In genomic region chr1:58763214-58763613, GRCh38 we compare ENCODE assay signal across 15 cellular contexts. TPM values are rescaled to one million over a fixed set of nuclear protein-coding genes. Genes with fewer than 3 reads are reported as not detected.
DNase-seq lines count a peak whose midpoint lies in the region; ATAC-seq and TF ChIP-seq lines count a peak whose summit lies in the region.
"Had no signal": no experiment of that assay in that cellular context is flagged by ENCODE, and none has a peak within 500 bp of the region (broad histone marks: within the 10 kb centered on the region; RNA-seq: fewer than 3 reads in every experiment).

No MANE protein-coding gene starts in this region.

- no peak overlapping the region for H2AFZ ChIP-seq in neuronal stem cell (ENCODE audit: low read length)
- H2AFZ ChIP-seq: PC-9 had no signal

- no peak overlapping the region for H3K23ac ChIP-seq in neuronal stem cell (ENCODE audit: low read depth, low read length, poor library complexity)

- no peak overlapping the region for H4K91ac ChIP-seq in neuronal stem cell (ENCODE audit: low read depth, low read length, poor library complexity)

- no peak overlapping the region for H2BK5ac ChIP-seq in neuronal stem cell (ENCODE audit: low read length)

- no peak overlapping the region for H3K4me2 ChIP-seq in neuronal stem cell (ENCODE audit: insufficient read depth, low read length, poor library complexity, severe bottlenecking)
- H3K4me2 ChIP-seq: PC-9 had no signal

- 72 to 80% methylated on average over 3 of the region's 3 CpGs for WGBS in thyroid gland, 2 donors
- WGBS in neuronal stem cell (ENCODE audit: extremely low coverage in 2 of 2, insufficient read length in 2 of 2, insufficient replicate concordance in 1 of 2), 2 donors, result no CpG with 5 or more reads among the region's 3 CpGs

- peak overlapping the region; percentile 68 for H3K4me3 Mint-ChIP-seq in HFFc6

- no peak overlapping the region for H3K4ac ChIP-seq in neuronal stem cell (ENCODE audit: low read length)

- peak overlapping the region; percentile 39 for H3K4me3 ChIP-seq in WI38 (ENCODE audit: low read depth, low read length)
- H3K4me3 ChIP-seq in foreskin fibroblast (ENCODE audit: low read depth in 1 of 2, low read length in 2 of 2), result no peak overlapping the region
- no peak overlapping the region for H3K4me3 ChIP-seq in thyroid gland (replicated peaks in 1 of 3)
- no peak overlapping the region for H3K4me3 ChIP-seq in neuronal stem cell (ENCODE audit: low read length in 2 of 2)
- H3K4me3 ChIP-seq: PC-9, skin epidermis, suprapubic skin had no signal

- no peak overlapping the region for H2BK120ac ChIP-seq in neuronal stem cell (ENCODE audit: low read depth, low read length)

- no peak for ATAC-seq in GM21786 (IDR thresholded peaks at IDR 0.05; ENCODE audit: unreplicated experiment)

- TF ChIP-seq CTCF in HFFc6 (IDR thresholded peaks at IDR 0.05) (no peak), WI38 (IDR thresholded peaks at IDR 0.05; ENCODE audit: low read depth, low read length) (no peak), foreskin fibroblast (IDR thresholded peaks at IDR 0.05; ENCODE audit: low read depth, low read length) (no peak), thyroid gland (IDR thresholded peaks at IDR 0.05) (no peak)

- H3K36me3 ChIP-seq in thyroid gland (no peaks in the 10 kb centered on the region), neuronal stem cell (replicated peaks in 1 of 2; ENCODE audit: control insufficient read depth in 2 of 2, insufficient read depth in 2 of 2, low read length in 2 of 2) (no peaks in the 10 kb centered on the region)
- H3K36me3 ChIP-seq: suprapubic skin had no signal

- DNase-seq in HFFc6 (peak; percentile 84), foreskin fibroblast (peak; percentile 88 to 89), thyroid gland (no peak), neuronal stem cell (ENCODE audit: low spot score) (no peak), NCI-H446 treated with DMSO at 0.1 percent for 48 hours (lab: John Stamatoyannopoulos, UW) (no peak)
- DNase-seq: activated CD8-positive, alpha-beta memory T cell treated with anti-CD3 and anti-CD28 coated beads for 24 hours; activated naive CD4-positive, alpha-beta T cell treated with anti-CD3 and anti-CD28 coated beads, Interleukin-2, amount 50 U/mL, for 16 hours; cortex of kidney; foreskin melanocyte; islet precursor cell; PC-9 had no signal

- intact Hi-C loops in thyroid gland (cut with DNase I), result no loop called here

- no peak overlapping the region for H3K14ac ChIP-seq in neuronal stem cell (ENCODE audit: low read length)

- H3K18ac ChIP-seq in neuronal stem cell (ENCODE audit: low read length), result no peak overlapping the region

- no peak overlapping the region for H4K8ac ChIP-seq in neuronal stem cell (ENCODE audit: low read depth, low read length)

- H2AK5ac ChIP-seq in neuronal stem cell (ENCODE audit: low read depth, low read length), result no peak overlapping the region

- H3K4me1 Mint-ChIP-seq in HFFc6 (ENCODE audit: low read depth), result peaks cover 88% of the 10 kb centered on the region

- peaks cover 13% of the 10 kb centered on the region for H3K36me3 Mint-ChIP-seq in HFFc6 (ENCODE audit: low read depth)

- peak overlapping the region; percentile 82 for H3K27ac Mint-ChIP-seq in HFFc6

- no peak overlapping the region for H3K9ac ChIP-seq in neuronal stem cell (ENCODE audit: low read depth, low read length, poor library complexity)

- H2BK12ac ChIP-seq in neuronal stem cell (ENCODE audit: low read length), result no peak overlapping the region

- peaks cover 1% of the 10 kb centered on the region; the same call in 1 of the 2 replicates for H3K27me3 Mint-ChIP-seq in HFFc6 (ENCODE audit: insufficient read depth)

- H3K27ac ChIP-seq in thyroid gland, result peak overlapping the region; percentile 53 to 74 (median 54)
- H3K27ac ChIP-seq in neuronal stem cell (replicated peaks; ENCODE audit: low read length), result no peak overlapping the region
- H3K27ac ChIP-seq: PC-9, suprapubic skin had no signal

- H3K27me3 ChIP-seq in thyroid gland, result no peaks in the 10 kb centered on the region
- H3K27me3 ChIP-seq in neuronal stem cell (ENCODE audit: control insufficient read depth in 3 of 3, insufficient read depth in 3 of 3, low read depth in 1 of 3, low read length in 3 of 3), result no peaks in the 10 kb centered on the region
- H3K27me3 ChIP-seq: suprapubic skin had no signal

- no peaks in the 10 kb centered on the region for H3K9me3 ChIP-seq in thyroid gland
- peaks cover 0 to 2% of the 10 kb centered on the region in 2 donors for H3K9me3 ChIP-seq in neuronal stem cell (replicated peaks in 1 of 2; ENCODE audit: control insufficient read depth in 2 of 2, insufficient read depth in 1 of 2, low read depth in 1 of 2, low read length in 2 of 2)
- H3K9me3 ChIP-seq: suprapubic skin had no signal

- TF ChIP-seq POLR2A in thyroid gland (IDR thresholded peaks at IDR 0.05), result no peak

- H3K4me1 ChIP-seq in thyroid gland (peaks cover 10 to 23% of the 10 kb centered on the region in 2 donors), neuronal stem cell (ENCODE audit: control insufficient read depth in 2 of 2, insufficient read depth in 1 of 2, low read depth in 1 of 2, low read length in 2 of 2) (no peaks in the 10 kb centered on the region)
- H3K4me1 ChIP-seq: suprapubic skin had no signal

- no peaks in the 10 kb centered on the region for H3K79me1 ChIP-seq in neuronal stem cell (ENCODE audit: low read depth, low read length)

- no peak overlapping the region for H2BK15ac ChIP-seq in neuronal stem cell (ENCODE audit: low read length)

- peaks cover 4% of the 10 kb centered on the region; the same call in 1 of the 2 replicates for H3K9me3 Mint-ChIP-seq in HFFc6

RNA-seq across cellular contexts. Expression of gene JUN, which starts 20.6 kb away (rescaled TPM):
- total RNA-seq in HFFc6 (2021; fragmentation: NEBNext Ultra II Directional; extraction: Animal tissue kit (Norgen Biotek cat#: 25700)), result 10 to 100 TPM; 80.5 to 91.1 (median 82.2) TPM
- total RNA-seq in thyroid gland, result 100 to 1,000 TPM; 124 to 283 (median 133) TPM
- polyA plus RNA-seq in neuronal stem cell (2013, experiment 1 of 2), result 6.3 TPM
- 6.3 TPM for polyA plus RNA-seq in neuronal stem cell (2013, experiment 2 of 2)

Comparison
In these comparisons a context has a peak if more than half of its experiments do, and no peak if none do; other contexts are left out.
1. DNase-seq: peak in HFFc6 (single experiment) and foreskin fibroblast (2 of 2); none in thyroid gland (0 of 2), neuronal stem cell (single experiment) and NCI-H446 treated with DMSO at 0.1 percent for 48 hours (single experiment).